ENCODE assay signal across 1 cellular context in genomic region chr15:29133321-29133720, GRCh38.
TF ChIP-seq lines count a peak whose summit lies in the region.

No MANE protein-coding gene starts in this region.

TF ChIP-seq in H1, 55 proteins besides CTCF, POLR2A, EP300 and RAD21:
- no peak for TF ChIP-seq EZH2 (IDR thresholded peaks at IDR 0.05; ENCODE audit: low read depth, low read length, severe bottlenecking)
